6 cellular contexts compared by ENCODE assay signal in genomic region chr7:123839106-123839505, GRCh38. TPM values are rescaled to one million over a fixed set of nuclear protein-coding genes. Genes with fewer than 3 reads are reported as not detected.
"Had no signal": no experiment of that assay in that cellular context is flagged by ENCODE, and none has a peak within 500 bp of the region (broad histone marks: within the 10 kb centered on the region; RNA-seq: fewer than 3 reads in every experiment).

No MANE protein-coding gene starts in this region.

RNA-seq across cellular contexts. Expression of gene HYAL4, which starts 5.9 kb away (rescaled TPM):
- total RNA-seq: GM23248, GM23338, H1, H7, H9, HFFc6 had no signal
- polyA plus RNA-seq: GM23248, GM23338, H1 had no signal
